Comparison of ENCODE assay signal across 13 cellular contexts in the genomic region with DNA sequence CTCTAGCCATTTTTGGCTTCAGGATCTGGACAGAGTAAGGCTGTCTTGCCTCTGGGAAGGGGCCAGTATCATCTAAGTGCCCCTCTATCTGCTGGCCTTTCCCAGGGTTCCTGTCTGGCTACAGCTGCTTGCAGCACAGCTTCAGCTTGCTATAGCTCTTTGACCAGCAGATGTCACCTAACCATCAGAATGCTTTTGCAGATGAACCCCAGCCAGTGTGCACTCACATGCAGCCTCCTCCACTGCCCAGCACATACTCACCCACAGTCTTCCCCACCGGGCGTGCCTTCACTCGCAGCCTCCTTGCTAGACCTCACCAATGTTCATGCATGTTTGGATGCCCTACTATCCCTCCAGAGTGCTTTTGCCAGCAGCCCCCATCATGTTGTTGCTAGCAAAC.
A peak's percentile ranks its signal among the peaks of the same experiment; 100 is the strongest.
DNase-seq lines count a peak whose midpoint lies in the region; ATAC-seq and TF ChIP-seq lines count a peak whose summit lies in the region.
"Had no signal": no experiment of that assay in that cellular context is flagged by ENCODE, and none has a peak within 500 bp of the region (broad histone marks: within the 10 kb centered on the region; RNA-seq: fewer than 3 reads in every experiment).

No MANE protein-coding gene starts in this region.

- H3K27ac ChIP-seq in left lung: no peak overlapping the region
- H3K27ac ChIP-seq: body of pancreas had no signal

- peak; percentile 40 for DNase-seq in NCI-H748 (lab: John Stamatoyannopoulos, UW; ENCODE audit: unreplicated experiment)
- no peak for DNase-seq in NCI-H748 treated with DMSO at 0.1 percent for 48 hours (lab: John Stamatoyannopoulos, UW)
- DNase-seq in NCI-H69 (lab: John Stamatoyannopoulos, UW): peak; percentile 79
- peak; percentile 48 for DNase-seq in ecto neural progenitor cell (ENCODE audit: low spot score)
- peak; percentile 2 for DNase-seq in retinal pigment epithelial cell (ENCODE audit: low read depth)
- DNase-seq in left lung: no peak
- DNase-seq in NCI-H2029 treated with DMSO at 0.1 percent for 48 hours (lab: John Stamatoyannopoulos, UW): no peak
- DNase-seq: activated T-cell treated with anti-CD3 and anti-CD28 coated beads for 4 hours, body of pancreas, NCI-H510A, substantia nigra, T-helper 17 cell had no signal

- intact Hi-C loops in left lung (cut with DNase I): no loop called here

- no peaks in the 10 kb centered on the region for H3K27me3 ChIP-seq in left lung
- H3K27me3 ChIP-seq: body of pancreas had no signal

- TF ChIP-seq CTCF in retinal pigment epithelial cell (conservative IDR thresholded peaks at IDR 0.05; ENCODE audit: low read depth, low read length) (peak; percentile 42), left lung (IDR thresholded peaks at IDR 0.05) (no peak)

- ATAC-seq in left lung: no peak
- ATAC-seq in HG02571 (IDR thresholded peaks at IDR 0.05; ENCODE audit: unreplicated experiment): no peak
- ATAC-seq: body of pancreas, T-helper 17 cell had no signal

- H3K4me3 ChIP-seq in retinal pigment epithelial cell (ENCODE audit: low read length): no peak overlapping the region
- H3K4me3 ChIP-seq in left lung: no peak overlapping the region
- H3K4me3 ChIP-seq: body of pancreas had no signal

- peaks cover 0 to 4% of the 10 kb centered on the region in 2 donors for H3K9me3 ChIP-seq in left lung
- H3K9me3 ChIP-seq: body of pancreas had no signal

- no peaks in the 10 kb centered on the region for H3K4me1 ChIP-seq in left lung
- H3K4me1 ChIP-seq: body of pancreas had no signal

- no peaks in the 10 kb centered on the region for H3K36me3 ChIP-seq in left lung

Comparison
In these comparisons a context has a peak if more than half of its experiments do, and no peak if none do; other contexts are left out.
1. DNase-seq: peak in NCI-H748 (single experiment), NCI-H69 (single experiment), ecto neural progenitor cell (single experiment) and retinal pigment epithelial cell (single experiment); none in NCI-H748 treated with DMSO at 0.1 percent for 48 hours (single experiment), left lung (0 of 2) and NCI-H2029 treated with DMSO at 0.1 percent for 48 hours (single experiment).